In genomic region chr2:237752761-237753165, GRCh38 we compare ENCODE assay signal across 9 cellular contexts. TPM values are rescaled to one million over a fixed set of nuclear protein-coding genes. Genes with fewer than 3 reads are reported as not detected.
DNase-seq lines count a peak whose midpoint lies in the region; ATAC-seq and TF ChIP-seq lines count a peak whose summit lies in the region.
"Had no signal": no experiment of that assay in that cellular context is flagged by ENCODE, and none has a peak within 500 bp of the region (broad histone marks: within the 10 kb centered on the region; RNA-seq: fewer than 3 reads in every experiment).

No MANE protein-coding gene starts in this region.

- ATAC-seq in GM18519 (IDR thresholded peaks at IDR 0.05; ENCODE audit: low FRiP score, unreplicated experiment) (peak; percentile 92), GM21423 (IDR thresholded peaks at IDR 0.05; ENCODE audit: unreplicated experiment) (peak; percentile 97), HG03442 (IDR thresholded peaks at IDR 0.05; ENCODE audit: unreplicated experiment) (peak; percentile 97), lower lobe of right lung (peak; percentile 28 to 34)

- H3K36me3 ChIP-seq in lower lobe of right lung, result peaks cover 100% of the 10 kb centered on the region

- intact Hi-C loops in lower lobe of right lung (cut with DNase I), result no loop called here

- no peak for TF ChIP-seq CTCF in lower lobe of right lung (IDR thresholded peaks at IDR 0.05)

- H3K4me3 ChIP-seq in lower lobe of right lung, result no peak overlapping the region
- H3K4me3 ChIP-seq: GM23248 had no signal

- no peak for DNase-seq in lower lobe of right lung
- DNase-seq in COLO668 (lab: John Stamatoyannopoulos, UW; ENCODE audit: unreplicated experiment), result no peak
- no peak for DNase-seq in NCI-H1694 (lab: John Stamatoyannopoulos, UW)
- no peak for DNase-seq in Ammon's horn (ENCODE audit: low spot score)
- no peak for DNase-seq in DMS 273 treated with DMSO at 0.1 percent for 48 hours (lab: John Stamatoyannopoulos, UW)
- DNase-seq: GM23248 had no signal

- H3K9me3 ChIP-seq in lower lobe of right lung, result no peaks in the 10 kb centered on the region

- H3K4me1 ChIP-seq in lower lobe of right lung, result no peaks in the 10 kb centered on the region

- H3K27me3 ChIP-seq in lower lobe of right lung (ENCODE audit: low read depth), result no peaks in the 10 kb centered on the region

- H3K27ac ChIP-seq in lower lobe of right lung, result no peak overlapping the region
- H3K27ac ChIP-seq: GM23248 had no signal

RNA-seq across cellular contexts. Expression of gene RBM44, which starts 45.8 kb away (rescaled TPM):
- total RNA-seq in lower lobe of right lung, result 0.59 TPM

Comparison
In these comparisons a context has a peak if more than half of its experiments do, and no peak if none do; other contexts are left out.
1. ATAC-seq: peak in every context shown above with its lines; median percentile 97 in GM21423; 97 in HG03442; 92 in GM18519; 31 in lower lobe of right lung.